ENCODE assay signal across 24 cellular contexts in the genomic region with DNA sequence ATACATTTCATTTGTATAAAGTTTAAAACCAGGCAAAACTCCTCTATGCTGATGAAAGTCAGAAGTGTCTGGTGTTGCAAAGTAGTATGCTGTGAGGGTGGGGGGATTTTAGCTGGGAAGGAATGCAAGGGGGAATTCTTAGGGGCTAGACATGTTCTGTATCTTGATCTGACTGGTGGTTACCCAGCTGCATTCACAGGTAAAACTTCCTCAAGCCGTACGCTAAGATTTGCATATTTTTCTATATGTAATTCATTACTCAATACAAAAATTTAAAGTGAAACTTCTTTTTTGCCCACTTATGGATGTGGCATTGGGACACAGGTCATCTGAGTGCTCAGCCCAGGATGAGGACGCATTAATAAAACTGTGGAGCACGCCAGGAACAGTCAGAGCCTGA.
DNase-seq lines count a peak whose midpoint lies in the region; ATAC-seq lines count a peak whose summit lies in the region.
"Had no signal": no experiment of that assay in that cellular context is flagged by ENCODE, and none has a peak within 500 bp of the region (broad histone marks: within the 10 kb centered on the region; RNA-seq: fewer than 3 reads in every experiment).

No MANE protein-coding gene starts in this region.

- H3K9me3 Mint-ChIP-seq in activated CD4-positive, alpha-beta memory T cell treated with anti-CD3 and anti-CD28 coated beads, Interleukin-2, amount 10 ng/mL, durations not matched to agents 7 days and 5 days = no peaks in the 10 kb centered on the region

- POLR2A ChIA-PET in activated CD4-positive, alpha-beta memory T cell treated with anti-CD3 and anti-CD28 coated beads, Interleukin-2, amount 10 ng/mL, durations not matched to agents 7 days and 5 days (lab: Charles Lee) = no interaction called here

- no peak overlapping the region for H2BK12ac ChIP-seq in trophoblast cell (ENCODE audit: low read length)

- no CpG with 5 or more reads among the region's 4 CpGs for WGBS in trophoblast cell (ENCODE audit: extremely low coverage, insufficient coverage, insufficient read length)

- intact Hi-C loops in Right ventricle myocardium inferior (cut with DNase I) (no loop called here), Right ventricle myocardium superior (cut with DNase I) (no loop called here)

- H3K27me3 Mint-ChIP-seq in activated CD4-positive, alpha-beta memory T cell treated with anti-CD3 and anti-CD28 coated beads, Interleukin-2, amount 10 ng/mL, durations not matched to agents 7 days and 5 days = no peaks in the 10 kb centered on the region
- H3K27me3 Mint-ChIP-seq: B cell had no signal

- H2BK120ac ChIP-seq in trophoblast cell (ENCODE audit: insufficient read depth, low read length, poor library complexity) = peak overlapping the region; percentile 35

- H3K4me3 Mint-ChIP-seq in activated CD4-positive, alpha-beta memory T cell treated with anti-CD3 and anti-CD28 coated beads, Interleukin-2, amount 10 ng/mL, durations not matched to agents 7 days and 5 days = no peak overlapping the region
- H3K4me3 Mint-ChIP-seq: activated naive CD8-positive, alpha-beta T cell treated with anti-CD3 and anti-CD28 coated beads, Interleukin-2, amount 50 U/mL, for 24 hours; B cell had no signal

- H4K91ac ChIP-seq in trophoblast cell (ENCODE audit: low read depth, low read length) = no peak overlapping the region

- H3K27ac ChIP-seq in SK-N-MC = no peak overlapping the region
- peak overlapping the region; percentile 77 for H3K27ac ChIP-seq in trophoblast cell (ENCODE audit: low read depth, low read length)
- H3K27ac ChIP-seq: 22Rv1, brain microvascular endothelial cell, right atrium auricular region, SJSA1, suprapubic skin, uterus, VCaP had no signal

- no peak overlapping the region for H2AK5ac ChIP-seq in trophoblast cell (ENCODE audit: low read length)

- no peak overlapping the region for H3K23ac ChIP-seq in trophoblast cell (ENCODE audit: low read length)

- H4K8ac ChIP-seq in trophoblast cell (ENCODE audit: low read depth, low read length) = no peak overlapping the region

- no peaks in the 10 kb centered on the region for H3K79me2 ChIP-seq in trophoblast cell (ENCODE audit: control insufficient read depth, insufficient read depth, low read length, poor library complexity)

- CTCF ChIA-PET in activated CD4-positive, alpha-beta memory T cell treated with anti-CD3 and anti-CD28 coated beads, Interleukin-2, amount 10 ng/mL, durations not matched to agents 7 days and 5 days (lab: Charles Lee) = no interaction called here

- H3K4ac ChIP-seq in trophoblast cell (ENCODE audit: low read depth, low read length) = no peak overlapping the region

- H4K12ac ChIP-seq in trophoblast cell (ENCODE audit: low read depth, low read length) = no peak overlapping the region

- H2AFZ ChIP-seq in trophoblast cell (ENCODE audit: insufficient read depth, low read length, poor library complexity) = no peak overlapping the region

- no peak overlapping the region for H3K27ac Mint-ChIP-seq in activated CD4-positive, alpha-beta memory T cell treated with anti-CD3 and anti-CD28 coated beads, Interleukin-2, amount 10 ng/mL, durations not matched to agents 7 days and 5 days
- H3K27ac Mint-ChIP-seq: activated naive CD8-positive, alpha-beta T cell treated with anti-CD3 and anti-CD28 coated beads, Interleukin-2, amount 50 U/mL, for 24 hours; B cell had no signal

- H3K9ac ChIP-seq in SK-N-MC (ENCODE audit: insufficient read length) = no peak overlapping the region
- H3K9ac ChIP-seq in trophoblast cell (ENCODE audit: low read length) = no peak overlapping the region

- ATAC-seq in Right ventricle myocardium inferior (peak; percentile 44), Right ventricle myocardium superior (ENCODE audit: poor library complexity) (no peak), HG02973 (IDR thresholded peaks at IDR 0.05; ENCODE audit: unreplicated experiment) (peak; percentile 72), GM18861 (IDR thresholded peaks at IDR 0.05; ENCODE audit: unreplicated experiment) (no peak)
- ATAC-seq: activated naive CD8-positive, alpha-beta T cell treated with anti-CD3 and anti-CD28 coated beads, Interleukin-2, amount 50 U/mL, for 24 hours had no signal

- H3K4me1 Mint-ChIP-seq in activated CD4-positive, alpha-beta memory T cell treated with anti-CD3 and anti-CD28 coated beads, Interleukin-2, amount 10 ng/mL, durations not matched to agents 7 days and 5 days = no peaks in the 10 kb centered on the region
- H3K4me1 Mint-ChIP-seq: activated naive CD8-positive, alpha-beta T cell treated with anti-CD3 and anti-CD28 coated beads, Interleukin-2, amount 50 U/mL, for 24 hours; B cell had no signal

- H3K27me3 ChIP-seq in trophoblast cell (ENCODE audit: insufficient read depth, low read length) = no peaks in the 10 kb centered on the region
- H3K27me3 ChIP-seq: brain microvascular endothelial cell, right atrium auricular region, SJSA1, suprapubic skin, uterus had no signal

- no peak overlapping the region for H3K18ac ChIP-seq in trophoblast cell (ENCODE audit: low read length)

- no peaks in the 10 kb centered on the region for H3K36me3 Mint-ChIP-seq in activated CD4-positive, alpha-beta memory T cell treated with anti-CD3 and anti-CD28 coated beads, Interleukin-2, amount 10 ng/mL, durations not matched to agents 7 days and 5 days (ENCODE audit: low read depth)

- no peak overlapping the region for H2BK5ac ChIP-seq in trophoblast cell (ENCODE audit: low read depth, low read length, poor library complexity)

- no peak overlapping the region for H3K14ac ChIP-seq in trophoblast cell (ENCODE audit: low read length)

- H3K36me3 ChIP-seq in SK-N-MC (ENCODE audit: insufficient read depth, low read length) (no peaks in the 10 kb centered on the region), trophoblast cell (ENCODE audit: control insufficient read depth in 1 of 2, insufficient read depth in 2 of 2, low read length in 2 of 2) (no peaks in the 10 kb centered on the region)
- H3K36me3 ChIP-seq: brain microvascular endothelial cell, HAP-1, right atrium auricular region, SJSA1, suprapubic skin, uterus had no signal

- peaks cover 5 to 17% of the 10 kb centered on the region in 2 experiments for H3K4me1 ChIP-seq in trophoblast cell (ENCODE audit: control insufficient read depth in 1 of 2, insufficient read depth in 2 of 2, low read length in 2 of 2)
- H3K4me1 ChIP-seq: HAP-1, uterus had no signal

- H3K4me3 ChIP-seq in SK-N-MC = peak overlapping the region; percentile 35; the same call in 1 of the 2 replicates
- no peak overlapping the region for H3K4me3 ChIP-seq in trophoblast cell (ENCODE audit: low read depth, low read length)
- H3K4me3 ChIP-seq: HAP-1, right atrium auricular region, SJSA1, suprapubic skin, uterus had no signal

- peaks cover 20% of the 10 kb centered on the region for H3K79me1 ChIP-seq in trophoblast cell (ENCODE audit: low read length)

- DNase-seq in Right ventricle myocardium inferior (ENCODE audit: missing footprints) (no peak), Right ventricle myocardium superior (no peak), SK-N-MC (ENCODE audit: low read depth, low spot score) (no peak), trophoblast cell (peak; percentile 35 to 51), GM19240 (ENCODE audit: insufficient read length, low spot score) (no peak)
- DNase-seq in activated CD4-positive, alpha-beta memory T cell treated with anti-CD3 and anti-CD28 coated beads, Interleukin-2, amount 10 ng/mL, durations not matched to agents 7 days and 5 days = no peak
- DNase-seq: activated CD4-positive, alpha-beta T cell treated with anti-CD3 and anti-CD28 coated beads, Interleukin-2, amount 50 U/mL, for 48 hours; activated effector memory CD4-positive, alpha-beta T cell treated with anti-CD3 and anti-CD28 coated beads, Interleukin-2, amount 50 U/mL, for 16 hours; activated naive CD8-positive, alpha-beta T cell treated with anti-CD3 and anti-CD28 coated beads, Interleukin-2, amount 50 U/mL, for 24 hours; brain microvascular endothelial cell; DND-41; KG1; NCI-H1694 treated with DMSO at 0.1 percent for 48 hours; T-helper 2 cell; uterus had no signal

- peak overlapping the region; percentile 42 for H3K4me2 ChIP-seq in trophoblast cell (ENCODE audit: low read length)

- H3K9me3 ChIP-seq in SK-N-MC (ENCODE audit: low read depth, low read length) (no peaks in the 10 kb centered on the region), trophoblast cell (ENCODE audit: insufficient read depth, low read depth, low read length) (no peaks in the 10 kb centered on the region)
- H3K9me3 ChIP-seq: HAP-1, right atrium auricular region, SJSA1, suprapubic skin, uterus had no signal

Comparison
In these comparisons a context has a peak if more than half of its experiments do, and no peak if none do; other contexts are left out.
1. ATAC-seq: peak in Right ventricle myocardium inferior (single experiment) and HG02973 (single experiment); none in Right ventricle myocardium superior (single experiment) and GM18861 (single experiment).
2. DNase-seq: peak in trophoblast cell (2 of 2); none in Right ventricle myocardium inferior (single experiment), Right ventricle myocardium superior (single experiment), SK-N-MC (single experiment), GM19240 (single experiment) and activated CD4-positive, alpha-beta memory T cell treated with anti-CD3 and anti-CD28 coated beads, Interleukin-2, amount 10 ng/mL, durations not matched to agents 7 days and 5 days (single experiment).